Comparison of ENCODE assay signal across 9 cellular contexts in the genomic region with DNA sequence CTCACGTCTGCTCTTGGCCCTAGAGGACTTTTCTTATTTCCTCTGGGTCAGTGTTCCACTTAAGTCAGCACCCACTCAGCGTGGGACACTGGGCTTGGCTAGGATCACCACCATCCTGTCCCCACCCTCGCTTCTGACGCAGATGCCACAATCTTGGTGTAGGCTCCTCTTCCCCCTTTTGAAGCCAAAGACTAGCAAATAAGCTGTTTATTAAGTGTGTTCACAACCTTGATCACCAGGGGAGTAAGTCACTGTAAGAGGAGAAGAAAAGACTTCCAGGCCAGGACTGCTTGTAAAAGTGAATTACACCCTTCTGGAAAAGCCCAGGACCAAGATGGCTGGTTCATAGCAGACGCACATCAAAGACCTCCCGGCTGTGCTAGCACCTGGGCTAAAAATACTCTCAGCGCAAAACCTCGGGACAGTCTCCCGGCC.
DNase-seq lines count a peak whose midpoint lies in the region; ATAC-seq and TF ChIP-seq lines count a peak whose summit lies in the region.
"Had no signal": no experiment of that assay in that cellular context is flagged by ENCODE, and none has a peak within 500 bp of the region (broad histone marks: within the 10 kb centered on the region; RNA-seq: fewer than 3 reads in every experiment).

No MANE protein-coding gene starts in this region.

- H3K27ac Mint-ChIP-seq in activated T-helper 2 cell treated with anti-CD3 and anti-CD28 coated beads, Interferon-gamma antibody, Interleukin-2, Interleukin-4, amounts not matched to agents 10 μg/mL and 5 μg/mL and 100 μg/mL, durations not matched to agents 14 hours and 24 hours and 36 hours: peak overlapping the region; percentile 100
- H3K27ac Mint-ChIP-seq in immature natural killer cell: peak overlapping the region; percentile 98 to 100 (median 99)

- peak overlapping the region; percentile 67 to 86 (median 80) for H3K27ac ChIP-seq in sigmoid colon

- no peak for DNase-seq in GM12865 (ENCODE audit: low read depth)
- no peak for DNase-seq in activated T-helper 2 cell treated with anti-CD3 and anti-CD28 coated beads, Interferon-gamma antibody, Interleukin-2, Interleukin-4, amounts not matched to agents 10 μg/mL and 5 μg/mL and 100 μg/mL, durations not matched to agents 14 hours and 24 hours and 36 hours (ENCODE audit: low spot score)
- DNase-seq in immature natural killer cell: peak; percentile 50 to 59 (median 51)
- peak; percentile 90 for DNase-seq in sigmoid colon
- no peak for DNase-seq in amniotic stem cell (lab: John Stamatoyannopoulos, UW)
- no peak for DNase-seq in MV-4-11 (lab: John Stamatoyannopoulos, UW)
- DNase-seq: EL had no signal

- H3K36me3 Mint-ChIP-seq in activated T-helper 2 cell treated with anti-CD3 and anti-CD28 coated beads, Interferon-gamma antibody, Interleukin-2, Interleukin-4, amounts not matched to agents 10 μg/mL and 5 μg/mL and 100 μg/mL, durations not matched to agents 14 hours and 24 hours and 36 hours (ENCODE audit: low read depth): peaks cover 25% of the 10 kb centered on the region
- H3K36me3 Mint-ChIP-seq in immature natural killer cell: peaks cover 0 to 2% (median 0%) of the 10 kb centered on the region in 3 donors

- intact Hi-C loops in activated T-helper 2 cell treated with anti-CD3 and anti-CD28 coated beads, Interferon-gamma antibody, Interleukin-2, Interleukin-4, amounts not matched to agents 10 μg/mL and 5 μg/mL and 100 μg/mL, durations not matched to agents 14 hours and 24 hours and 36 hours (cut with micrococcal nuclease): no loop called here
- intact Hi-C loops in sigmoid colon (cut with DNase I): loop anchor here (2.0 kb wide), 1 partner anchor 25 kb away; no protein-coding TSS in a partner anchor

- 71 to 88% methylated on average over 9 of the region's 9 CpGs for WGBS in sigmoid colon, 2 donors

- ATAC-seq in HG03520 (IDR thresholded peaks at IDR 0.05; ENCODE audit: unreplicated experiment) (no peak), GM21619 (IDR thresholded peaks at IDR 0.05; ENCODE audit: unreplicated experiment) (no peak)

- no peak overlapping the region for H3K4me3 Mint-ChIP-seq in activated T-helper 2 cell treated with anti-CD3 and anti-CD28 coated beads, Interferon-gamma antibody, Interleukin-2, Interleukin-4, amounts not matched to agents 10 μg/mL and 5 μg/mL and 100 μg/mL, durations not matched to agents 14 hours and 24 hours and 36 hours (ENCODE audit: low read depth)
- peak overlapping the region; percentile 68 to 88 (median 80) for H3K4me3 Mint-ChIP-seq in immature natural killer cell

- peaks cover 76% of the 10 kb centered on the region for H3K4me1 Mint-ChIP-seq in activated T-helper 2 cell treated with anti-CD3 and anti-CD28 coated beads, Interferon-gamma antibody, Interleukin-2, Interleukin-4, amounts not matched to agents 10 μg/mL and 5 μg/mL and 100 μg/mL, durations not matched to agents 14 hours and 24 hours and 36 hours (ENCODE audit: low read depth)
- H3K4me1 Mint-ChIP-seq in immature natural killer cell: peaks cover 98 to 100% of the 10 kb centered on the region in 2 donors

- H3K9me3 Mint-ChIP-seq in activated T-helper 2 cell treated with anti-CD3 and anti-CD28 coated beads, Interferon-gamma antibody, Interleukin-2, Interleukin-4, amounts not matched to agents 10 μg/mL and 5 μg/mL and 100 μg/mL, durations not matched to agents 14 hours and 24 hours and 36 hours: no peaks in the 10 kb centered on the region
- no peaks in the 10 kb centered on the region for H3K9me3 Mint-ChIP-seq in immature natural killer cell

- peak; percentile 24 to 80 (median 42) for TF ChIP-seq EP300 in sigmoid colon (IDR thresholded peaks at IDR 0.05)

- no peaks in the 10 kb centered on the region for H3K27me3 ChIP-seq in sigmoid colon

- no peaks in the 10 kb centered on the region for H3K9me3 ChIP-seq in sigmoid colon

- H3K4me3 ChIP-seq in GM12865 (ENCODE audit: low read depth, low read length) (peak overlapping the region; percentile 93), sigmoid colon (no peak overlapping the region)

- H3K4me1 ChIP-seq in sigmoid colon: peaks cover 0 to 65% (median 50%) of the 10 kb centered on the region in 4 donors

- H3K36me3 ChIP-seq in sigmoid colon: no peaks in the 10 kb centered on the region

- TF ChIP-seq POLR2A in sigmoid colon (IDR thresholded peaks at IDR 0.05): no peak

- TF ChIP-seq CTCF in GM12865 (IDR thresholded peaks at IDR 0.05; ENCODE audit: insufficient read depth, low read depth, low read length, missing control alignments) (no peak), sigmoid colon (IDR thresholded peaks at IDR 0.05) (peak in 1 of 4 experiments; percentile 12)

- H3K27me3 Mint-ChIP-seq in activated T-helper 2 cell treated with anti-CD3 and anti-CD28 coated beads, Interferon-gamma antibody, Interleukin-2, Interleukin-4, amounts not matched to agents 10 μg/mL and 5 μg/mL and 100 μg/mL, durations not matched to agents 14 hours and 24 hours and 36 hours (ENCODE audit: low read depth): no peaks in the 10 kb centered on the region
- peaks cover 2 to 22% (median 11%) of the 10 kb centered on the region in 3 donors for H3K27me3 Mint-ChIP-seq in immature natural killer cell (ENCODE audit: low read depth in 3 of 3)

Comparison
In these comparisons a context has a peak if more than half of its experiments do, and no peak if none do; other contexts are left out.
1. DNase-seq: peak in immature natural killer cell (3 of 3) and sigmoid colon (single experiment); none in GM12865 (single experiment), activated T-helper 2 cell treated with anti-CD3 and anti-CD28 coated beads, Interferon-gamma antibody, Interleukin-2, Interleukin-4, amounts not matched to agents 10 μg/mL and 5 μg/mL and 100 μg/mL, durations not matched to agents 14 hours and 24 hours and 36 hours (single experiment), amniotic stem cell (single experiment) and MV-4-11 (single experiment).